Comparison of ENCODE assay signal across 9 cellular contexts in genomic region chr11:1917523-1918435, GRCh38. TPM values are rescaled to one million over a fixed set of nuclear protein-coding genes. Genes with fewer than 3 reads are reported as not detected.
A peak's percentile ranks its signal among the peaks of the same experiment; 100 is the strongest.
DNase-seq lines count a peak whose midpoint lies in the region; ATAC-seq and TF ChIP-seq lines count a peak whose summit lies in the region.
"Had no signal": no experiment of that assay in that cellular context is flagged by ENCODE, and none has a peak within 500 bp of the region (broad histone marks: within the 10 kb centered on the region; RNA-seq: fewer than 3 reads in every experiment).

No MANE protein-coding gene starts in this region.

- H3K4me3 Mint-ChIP-seq in HFFc6 (no peak overlapping the region), endothelial cell (ENCODE audit: unreplicated experiment) (no peak overlapping the region), natural killer cell (no peak overlapping the region)
- H3K4me3 Mint-ChIP-seq in T-helper 2 cell treated with Interferon-gamma antibody and Interleukin-4, amounts not matched to agents 5 μg/mL and 100 μg/mL, for 36 hours: no peak overlapping the region
- H3K4me3 Mint-ChIP-seq: activated naive CD4-positive, alpha-beta T cell treated with anti-CD3 and anti-CD28 coated beads, Interleukin-2, amount 50 U/mL, for 24 hours had no signal

- H3K27ac Mint-ChIP-seq in HFFc6 (no peak overlapping the region), endothelial cell (ENCODE audit: unreplicated experiment) (no peak overlapping the region), natural killer cell (no peak overlapping the region)
- H3K27ac Mint-ChIP-seq in T-helper 2 cell treated with Interferon-gamma antibody and Interleukin-4, amounts not matched to agents 5 μg/mL and 100 μg/mL, for 36 hours: no peak overlapping the region
- H3K27ac Mint-ChIP-seq: activated naive CD4-positive, alpha-beta T cell treated with anti-CD3 and anti-CD28 coated beads, Interleukin-2, amount 50 U/mL, for 24 hours had no signal

- H4K20me1 ChIP-seq in Karpas-422 (ENCODE audit: insufficient read depth, low read depth, low read length): no peaks in the 10 kb centered on the region

- H3K4me2 ChIP-seq in Karpas-422 (ENCODE audit: low read depth, low read length, poor library complexity, severe bottlenecking): no peak overlapping the region

- H3K27ac ChIP-seq in Karpas-422 (ENCODE audit: low read length): no peak overlapping the region

- H3K4me1 Mint-ChIP-seq in HFFc6 (ENCODE audit: low read depth): no peaks in the 10 kb centered on the region
- peaks cover 3% of the 10 kb centered on the region for H3K4me1 Mint-ChIP-seq in endothelial cell (ENCODE audit: unreplicated experiment)
- H3K4me1 Mint-ChIP-seq in natural killer cell: peaks cover 3 to 40% of the 10 kb centered on the region in 2 donors
- peaks cover 5% of the 10 kb centered on the region for H3K4me1 Mint-ChIP-seq in T-helper 2 cell treated with Interferon-gamma antibody and Interleukin-4, amounts not matched to agents 5 μg/mL and 100 μg/mL, for 36 hours (ENCODE audit: low read depth)

- DNase-seq in AG20443 (ENCODE audit: low spot score): peak; percentile 38
- no peak for DNase-seq in HFFc6
- no peak for DNase-seq in endothelial cell (ENCODE audit: low spot score)
- no peak for DNase-seq in natural killer cell
- no peak for DNase-seq in T-helper 2 cell treated with Interferon-gamma antibody and Interleukin-4, amounts not matched to agents 5 μg/mL and 100 μg/mL, for 36 hours (ENCODE audit: low spot score)
- no peak for DNase-seq in NCI-H2227 treated with DMSO at 0.1 percent for 48 hours (lab: John Stamatoyannopoulos, UW)
- DNase-seq in Karpas-422: no peak

- no peak overlapping the region for H3K9ac ChIP-seq in Karpas-422 (ENCODE audit: low read length)

- H3K27me3 ChIP-seq in Karpas-422 (ENCODE audit: low read length): no peaks in the 10 kb centered on the region

- no peaks in the 10 kb centered on the region for H3K4me1 ChIP-seq in Karpas-422 (ENCODE audit: low read length)

- peak; percentile 69 for TF ChIP-seq CTCF in HFFc6 (IDR thresholded peaks at IDR 0.05)
- peak; percentile 75 for TF ChIP-seq CTCF in endothelial cell (IDR thresholded peaks at IDR 0.05; ENCODE audit: unreplicated experiment)
- TF ChIP-seq CTCF in natural killer cell (IDR thresholded peaks at IDR 0.05): peak; percentile 46

- no peak overlapping the region for H2AFZ ChIP-seq in Karpas-422 (ENCODE audit: low read length)

- H3K4me3 ChIP-seq in Karpas-422 (ENCODE audit: low read length): no peak overlapping the region

- H3K9me3 Mint-ChIP-seq in HFFc6: peaks cover 7% of the 10 kb centered on the region
- no peaks in the 10 kb centered on the region for H3K9me3 Mint-ChIP-seq in endothelial cell (ENCODE audit: unreplicated experiment)
- H3K9me3 Mint-ChIP-seq in natural killer cell: no peaks in the 10 kb centered on the region
- H3K9me3 Mint-ChIP-seq in T-helper 2 cell treated with Interferon-gamma antibody and Interleukin-4, amounts not matched to agents 5 μg/mL and 100 μg/mL, for 36 hours: no peaks in the 10 kb centered on the region
- H3K9me3 Mint-ChIP-seq: activated naive CD4-positive, alpha-beta T cell treated with anti-CD3 and anti-CD28 coated beads, Interleukin-2, amount 50 U/mL, for 24 hours had no signal

- no peaks in the 10 kb centered on the region for H3K9me3 ChIP-seq in Karpas-422 (ENCODE audit: low read length)

- intact Hi-C loops in natural killer cell (cut with micrococcal nuclease): no loop called here

- H3K9me2 ChIP-seq in Karpas-422 (replicated peaks; ENCODE audit: insufficient read depth, low read length): no peaks in the 10 kb centered on the region

- H3K79me2 ChIP-seq in Karpas-422 (ENCODE audit: low read length): no peaks in the 10 kb centered on the region

- no peaks in the 10 kb centered on the region for H3K36me3 Mint-ChIP-seq in HFFc6 (ENCODE audit: low read depth)
- peaks cover 12% of the 10 kb centered on the region for H3K36me3 Mint-ChIP-seq in endothelial cell (ENCODE audit: low read depth, unreplicated experiment)
- H3K36me3 Mint-ChIP-seq in natural killer cell: no peaks in the 10 kb centered on the region
- H3K36me3 Mint-ChIP-seq in T-helper 2 cell treated with Interferon-gamma antibody and Interleukin-4, amounts not matched to agents 5 μg/mL and 100 μg/mL, for 36 hours (ENCODE audit: low read depth): peaks cover 3% of the 10 kb centered on the region
- H3K36me3 Mint-ChIP-seq: activated naive CD4-positive, alpha-beta T cell treated with anti-CD3 and anti-CD28 coated beads, Interleukin-2, amount 50 U/mL, for 24 hours had no signal

- H3K27me3 Mint-ChIP-seq in HFFc6 (ENCODE audit: insufficient read depth): peaks cover 7% of the 10 kb centered on the region; the same call in 1 of the 2 replicates
- peaks cover 13% of the 10 kb centered on the region for H3K27me3 Mint-ChIP-seq in endothelial cell (ENCODE audit: unreplicated experiment)
- peaks cover 0 to 15% of the 10 kb centered on the region in 2 donors for H3K27me3 Mint-ChIP-seq in natural killer cell (ENCODE audit: low read depth in 2 of 2)
- H3K27me3 Mint-ChIP-seq in T-helper 2 cell treated with Interferon-gamma antibody and Interleukin-4, amounts not matched to agents 5 μg/mL and 100 μg/mL, for 36 hours (ENCODE audit: low read depth): peaks cover 1% of the 10 kb centered on the region

- H3K36me3 ChIP-seq in Karpas-422 (ENCODE audit: insufficient read depth, low read length): no peaks in the 10 kb centered on the region

- ATAC-seq in natural killer cell (peak in 2 of 3 donors; percentile 39 to 49), GM19328 (IDR thresholded peaks at IDR 0.05; ENCODE audit: unreplicated experiment) (no peak)

RNA-seq across cellular contexts. Expression of gene TNNT3, which starts 1.7 kb away (rescaled TPM):
- total RNA-seq in HFFc6 (2021; fragmentation: NEBNext Ultra II Directional; extraction: Animal tissue kit (Norgen Biotek cat#: 25700)): not detected
- total RNA-seq in endothelial cell (ENCODE audit: unreplicated experiment) (not detected), natural killer cell (10 to 100 TPM; 15.8 to 27.9 (median 26.2) TPM)
- total RNA-seq in Karpas-422 (2014; rRNA removed; shearing (Covaris generic); ENCODE audit: low replicate concordance): 0.25 TPM in 1 of 2 replicates, not detected in the other

RNA-seq across cellular contexts. Expression of gene PRR33, which starts 26.1 kb away (rescaled TPM):
- total RNA-seq in HFFc6 (2021; fragmentation: NEBNext Ultra II Directional; extraction: Animal tissue kit (Norgen Biotek cat#: 25700)): not detected
- not detected for total RNA-seq in endothelial cell (ENCODE audit: unreplicated experiment)
- under 1 TPM in 2 of 3 donors, not detected in 1; 0.14 to 0.32 TPM for total RNA-seq in natural killer cell
- total RNA-seq in Karpas-422 (2014; rRNA removed; shearing (Covaris generic); ENCODE audit: low replicate concordance): not detected in 2 replicates

RNA-seq across cellular contexts. Expression of gene MRPL23, which starts 29.4 kb away (rescaled TPM):
- 100 to 1,000 TPM in 4 of 6 experiments, 10 to 100 TPM in 2; 83.8 to 116 (median 110) TPM for total RNA-seq in HFFc6 (2021; fragmentation: NEBNext Ultra II Directional; extraction: Animal tissue kit (Norgen Biotek cat#: 25700))
- total RNA-seq in endothelial cell (ENCODE audit: unreplicated experiment): 29.2 TPM
- total RNA-seq in natural killer cell: 10 to 100 TPM; 31.2 to 35.4 (median 32.8) TPM
- total RNA-seq in Karpas-422 (2014; rRNA removed; shearing (Covaris generic); ENCODE audit: low replicate concordance): 76.2 and 192 TPM in 2 replicates

Comparison
In these comparisons a context has a peak if more than half of its experiments do, and no peak if none do; other contexts are left out.
1. RNA of gene TNNT3, which starts 1.7 kb away (total RNA-seq): 15.8 to 27.9 TPM in natural killer cell; not detected in HFFc6, not detected in endothelial cell (single experiment) and 0.25 TPM in Karpas-422; every median in the first group is over 10 times any median in the second.
2. Peak in every context shown above with its lines, with median percentiles within 50 percentile points of each other: CTCF ChIP-seq.